ENCODE assay signal across 8 cellular contexts in genomic region chr15:67543348-67543718, GRCh38. TPM values are rescaled to one million over a fixed set of nuclear protein-coding genes. Genes with fewer than 3 reads are reported as not detected.
A peak's percentile ranks its signal among the peaks of the same experiment; 100 is the strongest.
DNase-seq lines count a peak whose midpoint lies in the region; ATAC-seq and TF ChIP-seq lines count a peak whose summit lies in the region.

No MANE protein-coding gene starts in this region.

- H3K27me3 ChIP-seq in GM23248 (replicated peaks; ENCODE audit: insufficient read depth), result no peaks in the 10 kb centered on the region

- peak; percentile 51 for DNase-seq in GM23248
- peak in 1 of 3 donors; percentile 4 for DNase-seq in T-helper 17 cell
- peak; percentile 31 for DNase-seq in fibroblast of villous mesenchyme (ENCODE audit: low read depth)
- no peak for DNase-seq in osteocyte (ENCODE audit: extremely low spot score, unreplicated experiment)
- no peak for DNase-seq in NCI-H526 (lab: John Stamatoyannopoulos, UW)
- DNase-seq in hippocampal formation (lab: John Stamatoyannopoulos, UW), result no peak
- DNase-seq in NCI-H446 (lab: John Stamatoyannopoulos, UW), result no peak

- peak overlapping the region; percentile 95 for H3K4me3 Mint-ChIP-seq in T-helper 17 cell
- H3K4me3 Mint-ChIP-seq in osteocyte (ENCODE audit: unreplicated experiment), result peak overlapping the region; percentile 86

- no peak for ATAC-seq in T-helper 17 cell
- ATAC-seq in HG03045 (IDR thresholded peaks at IDR 0.05; ENCODE audit: unreplicated experiment), result no peak

- H3K36me3 Mint-ChIP-seq in T-helper 17 cell (ENCODE audit: low read depth) (no peaks in the 10 kb centered on the region), osteocyte (ENCODE audit: unreplicated experiment) (peaks cover 8% of the 10 kb centered on the region)

- no peaks in the 10 kb centered on the region for H4K20me1 ChIP-seq in GM23248 (ENCODE audit: insufficient read depth)

- H3F3A ChIP-seq in GM23248 (ENCODE audit: insufficient read depth), result peaks cover 13% of the 10 kb centered on the region

- peak overlapping the region; percentile 96 for H3K4me2 ChIP-seq in GM23248 (ENCODE audit: unreplicated experiment)

- peaks cover 36% of the 10 kb centered on the region for H3K4me1 Mint-ChIP-seq in T-helper 17 cell
- H3K4me1 Mint-ChIP-seq in osteocyte (ENCODE audit: unreplicated experiment), result peaks cover 38% of the 10 kb centered on the region

- in situ Hi-C loops in GM23248 (cut with MboI), result no loop called here

- no peaks in the 10 kb centered on the region for H3K27me3 Mint-ChIP-seq in T-helper 17 cell
- no peaks in the 10 kb centered on the region for H3K27me3 Mint-ChIP-seq in osteocyte (ENCODE audit: unreplicated experiment)

- no peaks in the 10 kb centered on the region for H3K36me3 ChIP-seq in GM23248 (ENCODE audit: low read depth)

- peak overlapping the region; percentile 94 for H2AFZ ChIP-seq in GM23248

- H3K9ac ChIP-seq in GM23248, result peak overlapping the region; percentile 83

- no peaks in the 10 kb centered on the region for H3K9me3 Mint-ChIP-seq in osteocyte (ENCODE audit: unreplicated experiment)

- H3K4me3 ChIP-seq in GM23248, result peak overlapping the region; percentile 85
- H3K4me3 ChIP-seq in fibroblast of villous mesenchyme (ENCODE audit: low read depth, low read length), result peak overlapping the region; percentile 91

- peaks cover 15% of the 10 kb centered on the region for H3K4me1 ChIP-seq in GM23248 (ENCODE audit: insufficient read depth)

- WGBS in GM23248 (ENCODE audit: low coverage in 1 of 2, low lambda C conversion rate in 2 of 2, missing lambda C conversion rate in 2 of 2), 2 experiments, result 6% methylated on average over 7 of the region's 7 CpGs

- H3K27ac Mint-ChIP-seq in T-helper 17 cell (peak overlapping the region; percentile 97), osteocyte (ENCODE audit: unreplicated experiment) (peak overlapping the region; percentile 80)

- H3K79me2 ChIP-seq in GM23248 (ENCODE audit: insufficient read depth), result peaks cover 16% of the 10 kb centered on the region

- no peak overlapping the region for H3K27ac ChIP-seq in GM23248

- H3K9me3 ChIP-seq in GM23248 (ENCODE audit: low read depth) (no peaks in the 10 kb centered on the region), T-helper 17 cell (ENCODE audit: control insufficient read depth, low read length, poor library complexity, severe bottlenecking) (no peaks in the 10 kb centered on the region)

- H3K9me2 ChIP-seq in GM23248 (ENCODE audit: insufficient read depth), result no peaks in the 10 kb centered on the region

- TF ChIP-seq CTCF in fibroblast of villous mesenchyme (IDR thresholded peaks at IDR 0.05; ENCODE audit: insufficient read depth, low read depth, low read length), result no peak
- no peak for TF ChIP-seq CTCF in osteocyte (IDR thresholded peaks at IDR 0.05)

RNA-seq across cellular contexts. Expression of gene MAP2K5, which starts 0.8 kb away (rescaled TPM):
- 2.8 and 2.9 TPM in 2 replicates for total RNA-seq in GM23248 (2014; rRNA removed; shearing (Covaris generic))
- polyA plus RNA-seq in GM23248 (2016; fragmentation: Nextera tagmentation; extraction: Ambion mirVana), result 15.0 and 15.6 TPM in 2 replicates
- 10 to 100 TPM; 27.1 to 30.4 TPM for total RNA-seq in T-helper 17 cell
- total RNA-seq in fibroblast of villous mesenchyme, result 6.1 and 6.9 TPM in 2 replicates
- total RNA-seq in osteocyte, result 26.1 and 26.9 TPM in 2 replicates

RNA-seq across cellular contexts. Expression of gene C15orf61, which starts 22.4 kb away (rescaled TPM):
- total RNA-seq in GM23248 (2014; rRNA removed; shearing (Covaris generic)), result 2.8 and 3.7 TPM in 2 replicates
- polyA plus RNA-seq in GM23248 (2016; fragmentation: Nextera tagmentation; extraction: Ambion mirVana), result 9.1 and 10.5 TPM in 2 replicates
- 1 to 10 TPM; 7.7 to 8.7 TPM for total RNA-seq in T-helper 17 cell
- total RNA-seq in fibroblast of villous mesenchyme, result 2.6 and 3.2 TPM in 2 replicates
- 4.3 and 4.8 TPM in 2 replicates for total RNA-seq in osteocyte

Comparison
In these comparisons a context has a peak if more than half of its experiments do, and no peak if none do; other contexts are left out.
1. DNase-seq: peak in GM23248 (single experiment) and fibroblast of villous mesenchyme (single experiment); none in osteocyte (single experiment), NCI-H526 (0 of 2), hippocampal formation (0 of 2) and NCI-H446 (0 of 2).